In genomic region chr14:92692822-92693226, GRCh38 we compare ENCODE assay signal across 8 cellular contexts. TPM values are rescaled to one million over a fixed set of nuclear protein-coding genes. Genes with fewer than 3 reads are reported as not detected.
DNase-seq lines count a peak whose midpoint lies in the region; ATAC-seq, FAIRE-seq and TF ChIP-seq lines count a peak whose summit lies in the region.

No MANE protein-coding gene starts in this region.

- DNase-seq in DMS53 (lab: John Stamatoyannopoulos, UW), result peak; percentile 96
- peak; percentile 98 for DNase-seq in NCI-H1694 (lab: John Stamatoyannopoulos, UW)
- no peak for DNase-seq in GM12878 (ENCODE audit: low read depth, low spot score)
- DNase-seq in omental fat pad (ENCODE audit: low spot score), result no peak
- DNase-seq in RKO (ENCODE audit: low spot score), result no peak
- no peak for DNase-seq in T-helper 9 cell

- peaks cover 0 to 4% of the 10 kb centered on the region in 2 experiments; a peak in 2 of 4 replicates for H3K36me3 ChIP-seq in GM12878 (ENCODE audit: control insufficient read depth in 2 of 2, insufficient read depth in 2 of 2, low read length in 1 of 2)

- no peak overlapping the region for H3K4me3 ChIP-seq in GM12878

- TF ChIP-seq EP300 in GM12878 (IDR thresholded peaks at IDR 0.05; ENCODE audit: borderline replicate concordance in 1 of 2, control insufficient read depth in 1 of 2, low read depth in 2 of 2, low read length in 2 of 2), result no peak

- RAD21 ChIA-PET in GM12878 (lab: Charles Lee; ENCODE audit: unreplicated experiment), result no interaction called here

- no peak overlapping the region for H3K9ac ChIP-seq in GM12878 (ENCODE audit: control insufficient read depth, insufficient read depth, low read length)

- no peak for TF ChIP-seq CTCF in GM12878 (IDR thresholded peaks at IDR 0.05 in 2 of 3, conservative IDR thresholded peaks at IDR 0.05 in 1 of 3; ENCODE audit: control insufficient read depth in 2 of 3, extremely low read depth in 1 of 3, insufficient read depth in 1 of 3, low read depth in 3 of 3, low read length in 3 of 3)
- TF ChIP-seq CTCF in omental fat pad (IDR thresholded peaks at IDR 0.05), result no peak

- intact Hi-C loops in GM12878 (cut with micrococcal nuclease; ENCODE audit: unreplicated experiment), result no loop called here

- WGBS in GM12878 (ENCODE audit: insufficient coverage, insufficient replicate concordance, low lambda C conversion rate, missing lambda C conversion rate), result 43% methylated on average over 2 of the region's 2 CpGs

- no peak for TF ChIP-seq POLR2A in GM12878 (IDR thresholded peaks at IDR 0.05; ENCODE audit: low read depth, low read length)

- no peaks in the 10 kb centered on the region for H4K20me1 ChIP-seq in GM12878 (ENCODE audit: control insufficient read depth, insufficient read depth)

- no TSS peak for BruUV-seq in GM12878 (replicated peaks; lab: Mats Ljungman, UMichigan)

- H2AFZ ChIP-seq in GM12878 (ENCODE audit: control insufficient read depth, low read depth, low read length), result no peak overlapping the region

- FAIRE-seq in GM12878 (lab: Jason Lieb, UNC), result no peak

- POLR2A ChIA-PET in GM12878 (lab: Charles Lee), result interaction anchor here (0.6 kb wide), 1 partner anchor 47 kb away, joined by 3 read pairs; no protein-coding TSS in a partner anchor

- SMC1A ChIA-PET in GM12878 (lab: Charles Lee; ENCODE audit: uncharacterized antibody, unreplicated experiment), result no interaction called here

- H3K27ac ChIP-seq in GM12878 (ENCODE audit: control insufficient read depth, insufficient read depth), result no peak overlapping the region

- in situ Hi-C loops in GM12878 (cut with MboI), result loop anchor here (25.0 kb wide), 1 partner anchor 556 kb away; no protein-coding TSS in a partner anchor

- no peaks in the 10 kb centered on the region; the same call in 1 of the 2 replicates for H3K4me1 ChIP-seq in GM12878 (ENCODE audit: control insufficient read depth, insufficient read depth, low read length)

- ATAC-seq in GM12878 (peak; percentile 26), omental fat pad (ENCODE audit: low FRiP score) (peak; percentile 56), GM18858 (IDR thresholded peaks at IDR 0.05; ENCODE audit: unreplicated experiment) (no peak), GM18907 (IDR thresholded peaks at IDR 0.05; ENCODE audit: unreplicated experiment) (no peak)

- H3K4me2 ChIP-seq in GM12878 (ENCODE audit: control insufficient read depth, insufficient read depth), result no peak overlapping the region

- CTCF ChIA-PET in GM12878 (lab: Yijun Ruan, JAX), result interaction anchor here (0.6 to 1.8 kb wide), 3 partner anchors 11 to 104 kb away, joined by 3 to 5 read pairs (median 3); no protein-coding TSS in a partner anchor

- no peak for TF ChIP-seq RAD21 in GM12878 (IDR thresholded peaks at IDR 0.05; ENCODE audit: insufficient read depth, low read depth, low read length)

- no peaks in the 10 kb centered on the region for H3K79me2 ChIP-seq in GM12878 (ENCODE audit: control insufficient read depth, insufficient read depth, low read length)

- H3K27me3 ChIP-seq in GM12878 (replicated peaks in 1 of 2; ENCODE audit: control insufficient read depth in 2 of 2, insufficient read depth in 2 of 2, low read length in 1 of 2), result no peaks in the 10 kb centered on the region

- H3K9me3 ChIP-seq in GM12878 (replicated peaks; ENCODE audit: control insufficient read depth, insufficient read depth, low read length), result no peaks in the 10 kb centered on the region; the same call in 2 of the 3 replicates

TF ChIP-seq in GM12878, 131 proteins besides CTCF, POLR2A, EP300 and RAD21:
- no peak for TF ChIP-seq RCOR1 (conservative IDR thresholded peaks at IDR 0.05; ENCODE audit: low read depth, low read length)

RNA-seq across cellular contexts. Expression of gene LGMN, which starts 55.6 kb away (rescaled TPM):
- total RNA-seq in GM12878 (2013; cell fraction: nucleolus; rRNA removed), result 344 and 379 TPM in 2 replicates
- total RNA-seq in GM12878 (2014; rRNA removed), result 3.7 and 4.2 TPM in 2 replicates
- total RNA-seq in GM12878 (2014; rRNA removed; fragmentation: Illumina TruSeq; extraction: Trizol), result 2.6 and 3.4 TPM in 2 replicates
- total RNA-seq in GM12878 (2021), result 3.3 and 3.5 TPM in 2 replicates
- polyA plus RNA-seq in GM12878 (2011; ENCODE audit: low read depth), result 39.2 TPM
- polyA plus RNA-seq in GM12878 (2011; rRNA removed), result 134 and 192 TPM in 2 replicates
- polyA plus RNA-seq in GM12878 (2011; cell fraction: cytosol; rRNA removed), result 157 and 254 TPM in 2 replicates
- 130 and 231 TPM in 2 replicates for polyA plus RNA-seq in GM12878 (2011; cell fraction: nucleus; rRNA removed)
- polyA plus RNA-seq in GM12878 (2012), result 66.3 and 79.3 TPM in 2 replicates
- 4.3 and 4.4 TPM in 2 replicates for polyA plus RNA-seq in GM12878 (2014; fragmentation: Illumina TruSeq; extraction: Trizol)
- 1 to 10 TPM in 1 of 2 experiments, under 1 TPM in 1; 0.71 to 1.1 TPM for polyA plus RNA-seq in GM12878 (2014; fragmentation: Nextera tagmentation; extraction: Ambion mirVana)
- 3.4 and 3.9 TPM in 2 replicates for polyA plus RNA-seq in GM12878 (2014; rRNA removed)
- 10 to 100 TPM; 11.1 to 11.3 TPM for polyA plus RNA-seq in GM12878 (2016; fragmentation: Nextera tagmentation; extraction: Ambion mirVana)
- polyA minus RNA-seq in GM12878 (2011; rRNA and poly(A)+ RNA removed), result 119 and 127 TPM in 2 replicates
- 25.0 and 25.4 TPM in 2 replicates for polyA minus RNA-seq in GM12878 (2011; cell fraction: cytosol; rRNA and poly(A)+ RNA removed)
- polyA minus RNA-seq in GM12878 (2011; cell fraction: nucleus; rRNA and poly(A)+ RNA removed), result 37.6 and 39.7 TPM in 2 replicates
- total RNA-seq in omental fat pad, result 100 to 1,000 TPM; 161 to 193 (median 175) TPM

Comparison
In these comparisons a context has a peak if more than half of its experiments do, and no peak if none do; other contexts are left out.
1. DNase-seq: peak in DMS53 (single experiment) and NCI-H1694 (single experiment); none in GM12878 (single experiment), omental fat pad (single experiment), RKO (single experiment) and T-helper 9 cell (single experiment).
2. ATAC-seq: peak in GM12878 (single experiment) and omental fat pad (single experiment); none in GM18858 (single experiment) and GM18907 (single experiment).